In genomic region chr14:102498005-102498677, GRCh38 we compare ENCODE assay signal across 14 cellular contexts. TPM values are rescaled to one million over a fixed set of nuclear protein-coding genes. Genes with fewer than 3 reads are reported as not detected.
DNase-seq lines count a peak whose midpoint lies in the region; ATAC-seq and TF ChIP-seq lines count a peak whose summit lies in the region.
"Had no signal": no experiment of that assay in that cellular context is flagged by ENCODE, and none has a peak within 500 bp of the region (broad histone marks: within the 10 kb centered on the region; RNA-seq: fewer than 3 reads in every experiment).

No MANE protein-coding gene starts in this region.

- TF ChIP-seq CTCF in DOHH2 (IDR thresholded peaks at IDR 0.05; ENCODE audit: low read depth, low read length, poor library complexity, severe bottlenecking) (peak; percentile 27), LNCaP clone FGC (IDR thresholded peaks at IDR 0.05; ENCODE audit: control insufficient read depth, extremely low read depth, insufficient read depth) (peak; percentile 49), mucosa of descending colon (IDR thresholded peaks at IDR 0.05) (no peak)

- H3K27ac ChIP-seq in DOHH2 (ENCODE audit: low read depth, low read length) = no peak overlapping the region
- peak overlapping the region; percentile 8 for H3K27ac ChIP-seq in caudate nucleus (ENCODE audit: low read depth, low read length)
- H3K27ac ChIP-seq: left lung, thoracic aorta had no signal

- no peaks in the 10 kb centered on the region for H3K79me2 ChIP-seq in DOHH2 (ENCODE audit: control insufficient read depth, low read length)

- H3K9me2 ChIP-seq in DOHH2 (replicated peaks; ENCODE audit: control insufficient read depth, low read length) = no peaks in the 10 kb centered on the region

- peaks cover 3% of the 10 kb centered on the region; the same call in 1 of the 2 replicates for H3F3A ChIP-seq in DOHH2 (ENCODE audit: control insufficient read depth, insufficient read depth)

- H3K36me3 ChIP-seq in DOHH2 (ENCODE audit: control insufficient read depth, low read length) = peaks cover 8% of the 10 kb centered on the region; the same call in 1 of the 2 replicates
- H3K36me3 ChIP-seq in mucosa of descending colon (ENCODE audit: low read depth) = no peaks in the 10 kb centered on the region

- H3K9me3 ChIP-seq in DOHH2 (ENCODE audit: control insufficient read depth, insufficient read depth, low read length) (no peaks in the 10 kb centered on the region), mucosa of descending colon (no peaks in the 10 kb centered on the region)
- H3K9me3 ChIP-seq: left lung, thoracic aorta had no signal

- H3K4me3 ChIP-seq in DOHH2 (ENCODE audit: low read length) (no peak overlapping the region), LNCaP clone FGC (ENCODE audit: low read depth, low read length) (no peak overlapping the region), mucosa of descending colon (no peak overlapping the region)
- H3K4me3 ChIP-seq: left lung, thoracic aorta had no signal

- intact Hi-C loops in mucosa of descending colon (cut with DNase I, micrococcal nuclease) = no loop called here

- DNase-seq in LNCaP clone FGC (ENCODE audit: low read depth) = no peak
- DNase-seq in caudate nucleus (lab: John Stamatoyannopoulos, UW) = peak in 5 of 61 donors; percentile 23 to 65 (median 39)
- DNase-seq in mucosa of descending colon = peak; percentile 56 to 72 (median 65)
- DNase-seq in activated effector memory CD4-positive, alpha-beta T cell treated with Interleukin-2 at 50 U/mL for 16 hours = no peak
- DNase-seq in epidermal melanocyte (ENCODE audit: insufficient read length, low spot score) = no peak
- no peak for DNase-seq in RKO (ENCODE audit: low spot score)
- DNase-seq: left lung, MM.1S, occipital lobe, T-helper 2 cell had no signal

- no peak overlapping the region for H3K4me2 ChIP-seq in DOHH2 (ENCODE audit: low read length)

- ATAC-seq in mucosa of descending colon (peak; percentile 77), GM19452 (IDR thresholded peaks at IDR 0.05; ENCODE audit: unreplicated experiment) (no peak)
- ATAC-seq: esophagus mucosa, left lung had no signal

- no peaks in the 10 kb centered on the region for H3K4me1 ChIP-seq in DOHH2 (ENCODE audit: control insufficient read depth, low read length)
- H3K4me1 ChIP-seq in mucosa of descending colon (ENCODE audit: low read depth) = peaks cover 5% of the 10 kb centered on the region

- no peaks in the 10 kb centered on the region for H4K20me1 ChIP-seq in DOHH2 (ENCODE audit: control insufficient read depth, insufficient read depth, low read depth, low read length)

- no peaks in the 10 kb centered on the region for H3K27me3 ChIP-seq in DOHH2 (ENCODE audit: control insufficient read depth, low read length)
- H3K27me3 ChIP-seq: left lung had no signal

RNA-seq across cellular contexts. Expression of gene ANKRD9, which starts 11.4 kb away (rescaled TPM):
- total RNA-seq in mucosa of descending colon = 100 to 1,000 TPM in 1 of 3 donors, 10 to 100 TPM in 2; 75.6 to 100 (median 84.7) TPM

Comparison
In these comparisons a context has a peak if more than half of its experiments do, and no peak if none do; other contexts are left out.
1. DNase-seq: peak in mucosa of descending colon (3 of 3); none in LNCaP clone FGC (single experiment), activated effector memory CD4-positive, alpha-beta T cell treated with Interleukin-2 at 50 U/mL for 16 hours (single experiment), epidermal melanocyte (single experiment) and RKO (single experiment).